Comparison of ENCODE assay signal across 8 cellular contexts in genomic region chr12:53352331-53353258, GRCh38. TPM values are rescaled to one million over a fixed set of nuclear protein-coding genes. Genes with fewer than 3 reads are reported as not detected.
DNase-seq lines count a peak whose midpoint lies in the region; ATAC-seq and TF ChIP-seq lines count a peak whose summit lies in the region.

No MANE protein-coding gene starts in this region.

- no peaks in the 10 kb centered on the region for H3K36me3 Mint-ChIP-seq in naive thymus-derived CD4-positive, alpha-beta T cell
- no peaks in the 10 kb centered on the region for H3K36me3 Mint-ChIP-seq in stimulated activated naive B cell treated with anti-CD40 and anti-IgM and Interleukin-4, amounts not matched to agents 10 μg/mL and 1 μg/mL and 100 μg/mL, for 72 hours

- TF ChIP-seq POLR2A in esophagus muscularis mucosa (IDR thresholded peaks at IDR 0.05; ENCODE audit: low read depth) = no peak

- H3K9me3 ChIP-seq in Karpas-422 (ENCODE audit: low read length) (no peaks in the 10 kb centered on the region), PC-3 (ENCODE audit: low read length) (no peaks in the 10 kb centered on the region), esophagus muscularis mucosa (no peaks in the 10 kb centered on the region)
- no peaks in the 10 kb centered on the region for H3K9me3 ChIP-seq in naive thymus-derived CD4-positive, alpha-beta T cell (ENCODE audit: control insufficient read depth in 2 of 3, low read length in 3 of 3)

- H3K27ac ChIP-seq in Karpas-422 (ENCODE audit: low read length) = no peak overlapping the region
- no peak overlapping the region for H3K27ac ChIP-seq in PC-3 (ENCODE audit: low read length)
- H3K27ac ChIP-seq in esophagus muscularis mucosa (replicated peaks in 1 of 4) = no peak overlapping the region
- H3K27ac ChIP-seq in naive thymus-derived CD4-positive, alpha-beta T cell (ENCODE audit: low read depth, low read length) = no peak overlapping the region

- ATAC-seq in GM19452 (IDR thresholded peaks at IDR 0.05; ENCODE audit: unreplicated experiment) (peak; percentile 88), PC-3 (peak; percentile 99)
- ATAC-seq in naive thymus-derived CD4-positive, alpha-beta T cell = peak; percentile 99
- ATAC-seq in stimulated activated naive B cell treated with anti-CD40 and anti-IgM and Interleukin-4, amounts not matched to agents 10 μg/mL and 1 μg/mL and 100 μg/mL, for 72 hours (replicated peaks) = peak; percentile 100

- no peak for DNase-seq in BJ (ENCODE audit: low read depth)
- DNase-seq in Karpas-422 = peak; percentile 95
- DNase-seq in PC-3 = peak; percentile 93
- peak; percentile 75 for DNase-seq in activated T-cell treated with anti-CD3 and anti-CD28 coated beads for 24 hours (ENCODE audit: low read depth)
- DNase-seq in esophagus muscularis mucosa (ENCODE audit: extremely low spot score) = peak; percentile 96
- peak; percentile 58 to 87 (median 82) for DNase-seq in naive thymus-derived CD4-positive, alpha-beta T cell
- DNase-seq in stimulated activated naive B cell treated with anti-CD40 and anti-IgM and Interleukin-4, amounts not matched to agents 10 μg/mL and 1 μg/mL and 100 μg/mL, for 72 hours = peak; percentile 77

- H3K4me2 ChIP-seq in Karpas-422 (ENCODE audit: low read depth, low read length, poor library complexity, severe bottlenecking) = no peak overlapping the region
- H3K4me2 ChIP-seq in PC-3 (ENCODE audit: low read length) = no peak overlapping the region

- TF ChIP-seq CTCF in BJ (IDR thresholded peaks at IDR 0.05; ENCODE audit: insufficient read depth, low read depth, low read length) (peak; percentile 83), PC-3 (conservative IDR thresholded peaks at IDR 0.05; ENCODE audit: low read depth, low read length) (peak; percentile 92), esophagus muscularis mucosa (IDR thresholded peaks at IDR 0.05) (peak; percentile 92 to 95 (median 93))

- BruUV-seq in PC-3 (replicated peaks; lab: Mats Ljungman, UMichigan) = no TSS peak

- H4K20me1 ChIP-seq in Karpas-422 (ENCODE audit: insufficient read depth, low read depth, low read length) = no peaks in the 10 kb centered on the region
- no peaks in the 10 kb centered on the region for H4K20me1 ChIP-seq in PC-3 (ENCODE audit: low read length)

- no peaks in the 10 kb centered on the region for H3K9me3 Mint-ChIP-seq in naive thymus-derived CD4-positive, alpha-beta T cell
- H3K9me3 Mint-ChIP-seq in stimulated activated naive B cell treated with anti-CD40 and anti-IgM and Interleukin-4, amounts not matched to agents 10 μg/mL and 1 μg/mL and 100 μg/mL, for 72 hours = no peaks in the 10 kb centered on the region

- WGBS in esophagus muscularis mucosa = 64% methylated on average over 22 of the region's 22 CpGs

- no peak for TF ChIP-seq EP300 in esophagus muscularis mucosa (IDR thresholded peaks at IDR 0.05)

- H3K27me3 Mint-ChIP-seq in naive thymus-derived CD4-positive, alpha-beta T cell = no peaks in the 10 kb centered on the region
- no peaks in the 10 kb centered on the region for H3K27me3 Mint-ChIP-seq in stimulated activated naive B cell treated with anti-CD40 and anti-IgM and Interleukin-4, amounts not matched to agents 10 μg/mL and 1 μg/mL and 100 μg/mL, for 72 hours

- H2AFZ ChIP-seq in Karpas-422 (ENCODE audit: low read length) (peak overlapping the region; percentile 59), PC-3 (ENCODE audit: low read length) (peak overlapping the region; percentile 77)

- H3K4me3 ChIP-seq in BJ (ENCODE audit: low read depth, low read length) (no peak overlapping the region), Karpas-422 (ENCODE audit: low read length) (no peak overlapping the region), PC-3 (ENCODE audit: low read length) (no peak overlapping the region), esophagus muscularis mucosa (no peak overlapping the region)
- H3K4me3 ChIP-seq in naive thymus-derived CD4-positive, alpha-beta T cell (ENCODE audit: low read length) = no peak overlapping the region

- CTCF ChIA-PET in BJ (lab: Yijun Ruan, JAX) = interaction anchor here (0.6 to 8.0 kb wide), 32 partner anchors 8 to 196 kb away, joined by 3 to 163 read pairs (median 6); partner anchors contain the start of genes AAAS, AMHR2, SP1 and SP7
- CTCF ChIA-PET in PC-3 (lab: Charles Lee) = interaction anchor here (0.6 to 2.1 kb wide), 13 partner anchors 10 to 156 kb away, joined by 3 to 30 read pairs (median 5); partner anchors contain the start of genes AAAS and SP1
- CTCF ChIA-PET in naive thymus-derived CD4-positive, alpha-beta T cell (lab: Charles Lee) = interaction anchor here (0.5 to 4.8 kb wide), 31 partner anchors 9 to 254 kb away, joined by 3 to 75 read pairs (median 4); partner anchors contain the start of genes AMHR2, NPFF, SP1 and TARBP2

- H3K36me3 ChIP-seq in BJ (ENCODE audit: control insufficient read depth, insufficient read depth, low read length) = no peaks in the 10 kb centered on the region
- H3K36me3 ChIP-seq in Karpas-422 (ENCODE audit: insufficient read depth, low read length) = no peaks in the 10 kb centered on the region
- no peaks in the 10 kb centered on the region for H3K36me3 ChIP-seq in PC-3 (ENCODE audit: low read depth, low read length)
- H3K36me3 ChIP-seq in esophagus muscularis mucosa = no peaks in the 10 kb centered on the region
- no peaks in the 10 kb centered on the region for H3K36me3 ChIP-seq in naive thymus-derived CD4-positive, alpha-beta T cell (ENCODE audit: control insufficient read depth in 2 of 3, insufficient read depth in 3 of 3, low read length in 3 of 3)

- H3K4me3 Mint-ChIP-seq in naive thymus-derived CD4-positive, alpha-beta T cell = peak overlapping the region in 2 of 10 donors; percentile 14 to 32
- H3K4me3 Mint-ChIP-seq in stimulated activated naive B cell treated with anti-CD40 and anti-IgM and Interleukin-4, amounts not matched to agents 10 μg/mL and 1 μg/mL and 100 μg/mL, for 72 hours = no peak overlapping the region

- H3K4me1 ChIP-seq in Karpas-422 (ENCODE audit: low read length) (no peaks in the 10 kb centered on the region; the same call in 1 of the 2 replicates), PC-3 (ENCODE audit: insufficient read depth, low read length) (peaks cover 6% of the 10 kb centered on the region), esophagus muscularis mucosa (peaks cover 0 to 9% (median 5%) of the 10 kb centered on the region in 4 donors)
- peaks cover 0 to 3% of the 10 kb centered on the region in 2 donors for H3K4me1 ChIP-seq in naive thymus-derived CD4-positive, alpha-beta T cell (ENCODE audit: control insufficient read depth in 2 of 2, insufficient read depth in 2 of 2, low read length in 2 of 2)

- H3K27ac Mint-ChIP-seq in naive thymus-derived CD4-positive, alpha-beta T cell = peak overlapping the region in 6 of 9 donors; percentile 4 to 52 (median 12)
- H3K27ac Mint-ChIP-seq in stimulated activated naive B cell treated with anti-CD40 and anti-IgM and Interleukin-4, amounts not matched to agents 10 μg/mL and 1 μg/mL and 100 μg/mL, for 72 hours = no peak overlapping the region

- POLR2A ChIA-PET in BJ (lab: Charles Lee) (interaction anchor here (0.6 to 1.6 kb wide), 2 partner anchors 27 to 31 kb away, joined by 3 read pairs; partner anchors contain the start of gene AAAS), PC-3 (lab: Charles Lee; ENCODE audit: unreplicated experiment) (interaction anchor here (0.6 kb wide), 2 partner anchors 26 to 76 kb away, joined by 3 read pairs; no protein-coding TSS in a partner anchor)
- POLR2A ChIA-PET in naive thymus-derived CD4-positive, alpha-beta T cell (lab: Charles Lee) = interaction anchor here (0.7 to 1.7 kb wide), 11 partner anchors 9 to 156 kb away, joined by 3 to 8 read pairs (median 3); partner anchors contain the start of genes SP1 and TARBP2

- no peaks in the 10 kb centered on the region for H3K27me3 ChIP-seq in BJ (ENCODE audit: control insufficient read depth, insufficient read depth, low read length)
- no peaks in the 10 kb centered on the region for H3K27me3 ChIP-seq in Karpas-422 (ENCODE audit: low read length)
- H3K27me3 ChIP-seq in PC-3 (ENCODE audit: low read length) = no peaks in the 10 kb centered on the region
- H3K27me3 ChIP-seq in esophagus muscularis mucosa = no peaks in the 10 kb centered on the region
- no peaks in the 10 kb centered on the region for H3K27me3 ChIP-seq in naive thymus-derived CD4-positive, alpha-beta T cell (ENCODE audit: control insufficient read depth in 2 of 2, insufficient read depth in 2 of 2, low read length in 2 of 2)

- H3K4me1 Mint-ChIP-seq in naive thymus-derived CD4-positive, alpha-beta T cell = peaks cover 5 to 13% (median 6%) of the 10 kb centered on the region in 7 donors
- peaks cover 8 to 9% of the 10 kb centered on the region in 2 donors for H3K4me1 Mint-ChIP-seq in stimulated activated naive B cell treated with anti-CD40 and anti-IgM and Interleukin-4, amounts not matched to agents 10 μg/mL and 1 μg/mL and 100 μg/mL, for 72 hours

- H3F3A ChIP-seq in PC-3 (ENCODE audit: low read length, unreplicated experiment) = no peaks in the 10 kb centered on the region

- intact Hi-C loops in PC-3 (cut with micrococcal nuclease) = loop anchor here (1.0 kb wide), 2 partner anchors 30 to 69 kb away; no protein-coding TSS in a partner anchor
- intact Hi-C loops in esophagus muscularis mucosa (cut with DNase I) = loop anchor here (1.0 to 5.0 kb wide), 2 partner anchors 69 to 155 kb away; partner anchors contain the start of gene NPFF
- intact Hi-C loops in naive thymus-derived CD4-positive, alpha-beta T cell (cut with micrococcal nuclease) = loop anchor here (1.0 kb wide), 5 partner anchors 27 to 156 kb away; partner anchors contain the start of gene PRR13 (in 1 of the 2)

- H3K9me2 ChIP-seq in Karpas-422 (replicated peaks; ENCODE audit: insufficient read depth, low read length) (no peaks in the 10 kb centered on the region), PC-3 (replicated peaks; ENCODE audit: low read length) (no peaks in the 10 kb centered on the region)

- H3K9ac ChIP-seq in Karpas-422 (ENCODE audit: low read length) (no peak overlapping the region), PC-3 (ENCODE audit: low read length) (no peak overlapping the region)

- no peaks in the 10 kb centered on the region for H3K79me2 ChIP-seq in Karpas-422 (ENCODE audit: low read length)
- no peaks in the 10 kb centered on the region for H3K79me2 ChIP-seq in PC-3 (ENCODE audit: low read length)

RNA-seq across cellular contexts. Expression of gene SP7, which starts 16.4 kb away (rescaled TPM):
- not detected in 2 replicates for polyA plus RNA-seq in BJ (2011; rRNA removed)
- not detected in 2 replicates for polyA minus RNA-seq in BJ (2011; rRNA and poly(A)+ RNA removed)
- not detected in 2 replicates for total RNA-seq in Karpas-422 (2014; rRNA removed; shearing (Covaris generic); ENCODE audit: low replicate concordance)
- not detected in 2 replicates for total RNA-seq in PC-3 (2014; rRNA removed)
- total RNA-seq in esophagus muscularis mucosa = not detected
- total RNA-seq in naive thymus-derived CD4-positive, alpha-beta T cell = not detected
- polyA plus RNA-seq in naive thymus-derived CD4-positive, alpha-beta T cell = under 1 TPM; 0.13 to 0.18 TPM

RNA-seq across cellular contexts. Expression of gene SP1, which starts 27.4 kb away (rescaled TPM):
- polyA plus RNA-seq in BJ (2011; rRNA removed) = 44.4 and 58.2 TPM in 2 replicates
- 82.8 and 123 TPM in 2 replicates for polyA minus RNA-seq in BJ (2011; rRNA and poly(A)+ RNA removed)
- total RNA-seq in Karpas-422 (2014; rRNA removed; shearing (Covaris generic); ENCODE audit: low replicate concordance) = 29.9 and 36.5 TPM in 2 replicates
- total RNA-seq in PC-3 (2014; rRNA removed) (49.7 and 57.6 TPM in 2 replicates), esophagus muscularis mucosa (10 to 100 TPM; 54.0 to 85.7 (median 72.2) TPM)
- total RNA-seq in naive thymus-derived CD4-positive, alpha-beta T cell = 100 to 1,000 TPM in 2 of 5 experiments, 10 to 100 TPM in 3; 62.7 to 103 (median 79.6) TPM
- polyA plus RNA-seq in naive thymus-derived CD4-positive, alpha-beta T cell = 10 to 100 TPM; 10.2 to 13.6 TPM

RNA-seq across cellular contexts. Expression of gene AAAS, which starts 31.2 kb away (rescaled TPM):
- polyA plus RNA-seq in BJ (2011; rRNA removed) = 53.3 and 84.3 TPM in 2 replicates
- polyA minus RNA-seq in BJ (2011; rRNA and poly(A)+ RNA removed) = 41.1 and 75.1 TPM in 2 replicates
- total RNA-seq in Karpas-422 (2014; rRNA removed; shearing (Covaris generic); ENCODE audit: low replicate concordance) = 37.3 and 63.6 TPM in 2 replicates
- 53.5 and 55.8 TPM in 2 replicates for total RNA-seq in PC-3 (2014; rRNA removed)
- total RNA-seq in esophagus muscularis mucosa = 10 to 100 TPM; 35.1 to 46.2 (median 38.3) TPM
- total RNA-seq in naive thymus-derived CD4-positive, alpha-beta T cell = 10 to 100 TPM; 35.4 to 73.5 (median 69.0) TPM
- 10 to 100 TPM; 45.9 to 58.2 TPM for polyA plus RNA-seq in naive thymus-derived CD4-positive, alpha-beta T cell

RNA-seq across cellular contexts. Expression of gene MYG1, which starts 53.1 kb away (rescaled TPM):
- polyA plus RNA-seq in BJ (2011; rRNA removed) = 49.7 and 78.3 TPM in 2 replicates
- polyA minus RNA-seq in BJ (2011; rRNA and poly(A)+ RNA removed) = 31.6 and 45.4 TPM in 2 replicates
- 67.1 and 85.5 TPM in 2 replicates for total RNA-seq in Karpas-422 (2014; rRNA removed; shearing (Covaris generic); ENCODE audit: low replicate concordance)
- total RNA-seq in PC-3 (2014; rRNA removed) = 81.0 and 89.9 TPM in 2 replicates
- total RNA-seq in esophagus muscularis mucosa = 10 to 100 TPM; 41.6 to 63.0 (median 46.2) TPM
- total RNA-seq in naive thymus-derived CD4-positive, alpha-beta T cell = 10 to 100 TPM; 38.9 to 55.9 (median 49.2) TPM
- 10 to 100 TPM; 69.6 to 75.1 TPM for polyA plus RNA-seq in naive thymus-derived CD4-positive, alpha-beta T cell

RNA-seq across cellular contexts. Expression of gene PFDN5, which starts 57.3 kb away (rescaled TPM):
- 965 and 1,130 TPM in 2 replicates for polyA plus RNA-seq in BJ (2011; rRNA removed)
- 129 and 175 TPM in 2 replicates for polyA minus RNA-seq in BJ (2011; rRNA and poly(A)+ RNA removed)
- total RNA-seq in Karpas-422 (2014; rRNA removed; shearing (Covaris generic); ENCODE audit: low replicate concordance) = 387 and 492 TPM in 2 replicates
- total RNA-seq in PC-3 (2014; rRNA removed) (476 and 519 TPM in 2 replicates), esophagus muscularis mucosa (100 to 1,000 TPM; 446 to 812 (median 631) TPM)
- total RNA-seq in naive thymus-derived CD4-positive, alpha-beta T cell = 100 to 1,000 TPM; 323 to 785 (median 692) TPM
- 1,000 to 10,000 TPM; 1,766 to 1,956 TPM for polyA plus RNA-seq in naive thymus-derived CD4-positive, alpha-beta T cell
